In the genomic region with DNA sequence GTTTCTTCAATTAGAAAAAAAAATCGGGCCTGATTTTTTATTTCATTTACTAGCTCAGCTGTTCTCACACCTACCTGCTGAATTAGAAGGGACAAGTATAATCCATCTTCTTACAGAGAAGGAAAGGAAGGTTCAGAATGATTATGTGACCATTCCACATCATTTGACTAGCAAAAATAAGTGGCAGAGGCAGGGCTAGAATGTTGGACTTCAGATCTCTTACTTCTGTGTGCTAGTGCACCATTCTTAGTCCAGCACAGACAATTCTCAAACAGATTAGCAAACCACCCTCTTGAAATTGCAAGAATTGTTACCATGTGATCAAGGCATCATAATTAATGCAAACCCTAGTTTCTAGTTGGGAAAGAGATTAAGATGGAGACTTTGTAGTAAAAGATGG, we compare ENCODE assay signal across 14 cellular contexts. TPM values are rescaled to one million over a fixed set of nuclear protein-coding genes. Genes with fewer than 3 reads are reported as not detected.
DNase-seq lines count a peak whose midpoint lies in the region; ATAC-seq, FAIRE-seq and TF ChIP-seq lines count a peak whose summit lies in the region.
"Had no signal": no experiment of that assay in that cellular context is flagged by ENCODE, and none has a peak within 500 bp of the region (broad histone marks: within the 10 kb centered on the region; RNA-seq: fewer than 3 reads in every experiment).

No MANE protein-coding gene starts in this region.

- H4K5ac ChIP-seq in H9 (ENCODE audit: insufficient read length, low read depth, low read length): no peak overlapping the region
- peak overlapping the region; percentile 30 for H4K5ac ChIP-seq in H1 (ENCODE audit: insufficient read length, low read depth, low read length)

- CTCF ChIA-PET in H1 (lab: Charles Lee; ENCODE audit: partially characterized antibody): interaction anchor here (1.3 kb wide), 1 partner anchor 43 kb away, joined by 6 read pairs; no protein-coding TSS in a partner anchor

- H4K20me1 ChIP-seq in H9 (ENCODE audit: control insufficient read depth, insufficient read depth, insufficient read length) (no peaks in the 10 kb centered on the region), H1 (replicated peaks in 1 of 2; ENCODE audit: control insufficient read depth in 1 of 2, insufficient read depth in 2 of 2, low read length in 2 of 2) (no peaks in the 10 kb centered on the region)
- H4K20me1 ChIP-seq: BLaER1 treated with 17β-estradiol and CSF1 and Interleukin-3, amounts not matched to agents 10 nM and 100 nM had no signal

- H2BK15ac ChIP-seq in H9 (ENCODE audit: low read depth, low read length) (no peak overlapping the region), H1 (ENCODE audit: low read length) (no peak overlapping the region)

- peaks cover 14% of the 10 kb centered on the region; the same call in 1 of the 2 replicates for H3K4me1 ChIP-seq in H9 (ENCODE audit: insufficient read depth, low read length)
- H3K4me1 ChIP-seq in H1 (replicated peaks in 1 of 4; ENCODE audit: control insufficient read depth in 3 of 4, insufficient read depth in 4 of 4, low read length in 3 of 4): peaks cover 0 to 17% (median 9%) of the 10 kb centered on the region in 4 experiments; a peak in 5 of 7 replicates
- no peaks in the 10 kb centered on the region for H3K4me1 ChIP-seq in aorta (ENCODE audit: control insufficient read depth in 1 of 2, insufficient read depth in 2 of 2, low read length in 2 of 2)
- H3K4me1 ChIP-seq: BLaER1 treated with 17β-estradiol and CSF1 and Interleukin-3, amounts not matched to agents 10 nM and 100 nM had no signal

- H3K14ac ChIP-seq in H9 (ENCODE audit: insufficient read depth, low read length) (no peak overlapping the region), H1 (ENCODE audit: insufficient read length) (no peak overlapping the region)

- no peak for DNase-seq in H9
- peak; percentile 27 to 66 for DNase-seq in NCI-H526 (lab: John Stamatoyannopoulos, UW)
- no peak for DNase-seq in H1 (ENCODE audit: low read depth in 1 of 2, low spot score in 2 of 2)
- peak; percentile 27 for DNase-seq in retinal pigment epithelial cell (ENCODE audit: low read depth)
- no peak for DNase-seq in aorta
- DNase-seq: ACHN; CD4-positive, CD25-positive, alpha-beta regulatory T cell; GF-D8; GM23248 had no signal

- H2BK12ac ChIP-seq in H9 (ENCODE audit: insufficient read length, low read depth, low read length) (no peak overlapping the region), H1 (ENCODE audit: low read depth, low read length) (no peak overlapping the region)

- no peaks in the 10 kb centered on the region; a peak in 1 of 5 replicates for H3K9me3 Mint-ChIP-seq in H9
- H3K9me3 Mint-ChIP-seq: CD4-positive, CD25-positive, alpha-beta regulatory T cell had no signal

- no CpG with 5 or more reads among the region's 1 CpG for WGBS in H9 (ENCODE audit: extremely low coverage, insufficient read length, low lambda C conversion rate)
- 57% methylated on average over 1 of the region's 1 CpG; no CpG with 5 or more reads in 1 of the 2 experiments for WGBS in H1 (ENCODE audit: extremely low coverage in 1 of 2, insufficient coverage in 1 of 2, insufficient read length in 1 of 2, insufficient replicate concordance in 2 of 2, low coverage in 1 of 2, low lambda C conversion rate in 2 of 2, missing lambda C conversion rate in 1 of 2), 2 experiments
- WGBS in aorta, 2 donors: 37 to 55% methylated on average over 1 of the region's 1 CpG

- FAIRE-seq in H1 (lab: Jason Lieb, UNC): peak; percentile 36
- FAIRE-seq: HTR-8/SVneo had no signal

- H3K56ac ChIP-seq in H9 (ENCODE audit: insufficient read length, low read depth, low read length): no peak overlapping the region
- no peak overlapping the region for H3K56ac ChIP-seq in H1 (replicated peaks; ENCODE audit: insufficient read length, low read depth, low read length)

- no peak overlapping the region for H3K4me3 Mint-ChIP-seq in H9
- H3K4me3 Mint-ChIP-seq: CD4-positive, CD25-positive, alpha-beta regulatory T cell had no signal

- H3K9ac ChIP-seq in H9 (ENCODE audit: extremely low read depth, insufficient read length, low read length) (no peak overlapping the region), H1 (replicated peaks in 1 of 4; ENCODE audit: extremely low read depth in 1 of 4, low read depth in 3 of 4, low read length in 3 of 4) (no peak overlapping the region)
- H3K9ac ChIP-seq: BLaER1 treated with 17β-estradiol and CSF1 and Interleukin-3, amounts not matched to agents 10 nM and 100 nM; GM23248 had no signal

- no peak for TF ChIP-seq RAD21 in H1 (IDR thresholded peaks at IDR 0.05 in 1 of 2, conservative IDR thresholded peaks at IDR 0.05 in 1 of 2; ENCODE audit: low read depth in 2 of 2, low read length in 2 of 2)

- H3K23me2 ChIP-seq in H9 (ENCODE audit: insufficient read length, low read depth, low read length, poor library complexity, severe bottlenecking) (no peaks in the 10 kb centered on the region), H1 (ENCODE audit: low read depth, low read length) (no peaks in the 10 kb centered on the region)

- H2AK5ac ChIP-seq in H9 (ENCODE audit: insufficient read length, low read length) (no peak overlapping the region), H1 (ENCODE audit: low read depth, low read length) (no peak overlapping the region)

- H3K4ac ChIP-seq in H9 (ENCODE audit: low read depth, low read length): no peak overlapping the region
- H3K4ac ChIP-seq in H1 (replicated peaks; ENCODE audit: insufficient read length, low read depth, low read length): no peak overlapping the region

- no peak overlapping the region for H2BK5ac ChIP-seq in H9 (ENCODE audit: insufficient read length, low read length)
- H2BK5ac ChIP-seq in H1 (ENCODE audit: low read depth, low read length): no peak overlapping the region; the same call in 1 of the 2 replicates

- TF ChIP-seq POLR2A in H1 (IDR thresholded peaks at IDR 0.05; ENCODE audit: control extremely low read depth in 1 of 2, low read depth in 2 of 2, low read length in 2 of 2): no peak

- H2AFZ ChIP-seq in H9 (ENCODE audit: low read length) (no peak overlapping the region), H1 (ENCODE audit: low read length) (no peak overlapping the region)
- H2AFZ ChIP-seq: GM23248 had no signal

- H2BK20ac ChIP-seq in H9 (ENCODE audit: low read depth, low read length, poor library complexity, severe bottlenecking): no peak overlapping the region
- 0 out of 2 replicates have a peak overlapping the region, but pooled peaks have one; percentile 5 for H2BK20ac ChIP-seq in H1 (ENCODE audit: low read length)

- peaks cover 29 to 34% of the 10 kb centered on the region in 2 experiments for H3K4me1 Mint-ChIP-seq in H9
- H3K4me1 Mint-ChIP-seq: CD4-positive, CD25-positive, alpha-beta regulatory T cell had no signal

- H3K18ac ChIP-seq in H9 (ENCODE audit: insufficient read length, low read depth, low read length) (no peak overlapping the region), H1 (ENCODE audit: extremely low read depth, low read length) (no peak overlapping the region)

- no peaks in the 10 kb centered on the region for H3K79me1 ChIP-seq in H9 (ENCODE audit: insufficient read depth, low read depth, low read length, poor library complexity, severe bottlenecking)
- no peaks in the 10 kb centered on the region for H3K79me1 ChIP-seq in H1 (ENCODE audit: low read depth, low read length)

- H4K8ac ChIP-seq in H9 (replicated peaks; ENCODE audit: insufficient read length, low read depth, low read length) (no peak overlapping the region), H1 (ENCODE audit: extremely low read depth, insufficient read depth, low read length) (no peak overlapping the region)

- H3K4me3 ChIP-seq in H1 (ENCODE audit: extremely low read depth in 1 of 4, insufficient read depth in 2 of 4, low read depth in 3 of 4, low read length in 4 of 4): peak overlapping the region in 1 of 4 experiments; percentile 29; a peak in 1 of 8 replicates
- H3K4me3 ChIP-seq in retinal pigment epithelial cell (ENCODE audit: low read length): no peak overlapping the region
- no peak overlapping the region for H3K4me3 ChIP-seq in aorta (ENCODE audit: low read length in 2 of 2)
- H3K4me3 ChIP-seq: BLaER1 treated with 17β-estradiol and CSF1 and Interleukin-3, amounts not matched to agents 10 nM and 100 nM; GM23248; HAP-1 had no signal

- ATAC-seq in aorta (ENCODE audit: low FRiP score): no peak
- ATAC-seq in GM21619 (IDR thresholded peaks at IDR 0.05; ENCODE audit: unreplicated experiment): no peak
- ATAC-seq in GM19023 (IDR thresholded peaks at IDR 0.05; ENCODE audit: unreplicated experiment): no peak

- H3K9me3 ChIP-seq in H9 (ENCODE audit: control insufficient read depth, low read depth, low read length): no peaks in the 10 kb centered on the region
- H3K9me3 ChIP-seq in H1 (ENCODE audit: insufficient read depth in 2 of 2, low read depth in 1 of 2, low read length in 1 of 2): no peaks in the 10 kb centered on the region
- H3K9me3 ChIP-seq in aorta (ENCODE audit: control insufficient read depth, low read length): no peaks in the 10 kb centered on the region
- H3K9me3 ChIP-seq: BLaER1 treated with 17β-estradiol and CSF1 and Interleukin-3, amounts not matched to agents 10 nM and 100 nM; HAP-1 had no signal

- POLR2A ChIA-PET in H1 (lab: Charles Lee; ENCODE audit: partially characterized antibody): interaction anchor here (0.6 to 8.6 kb wide), 4 partner anchors 14 to 31 kb away, joined by 3 to 70 read pairs (median 4); partner anchors contain the start of gene CTH

- no peak for TF ChIP-seq CTCF in H9 (conservative IDR thresholded peaks at IDR 0.05)
- TF ChIP-seq CTCF in H1 (IDR thresholded peaks at IDR 0.05; ENCODE audit: control extremely low read depth in 1 of 3, insufficient read depth in 1 of 3, low read depth in 1 of 3, low read length in 3 of 3): no peak
- no peak for TF ChIP-seq CTCF in retinal pigment epithelial cell (conservative IDR thresholded peaks at IDR 0.05; ENCODE audit: low read depth, low read length)

- no peak overlapping the region for H4K91ac ChIP-seq in H9 (ENCODE audit: insufficient read length, low read depth, low read length)
- H4K91ac ChIP-seq in H1 (replicated peaks; ENCODE audit: insufficient read length, low read length): peak overlapping the region; percentile 76

- H2BK120ac ChIP-seq in H9 (ENCODE audit: low read depth, low read length, poor library complexity, severe bottlenecking): no peak overlapping the region
- H2BK120ac ChIP-seq in H1 (replicated peaks; ENCODE audit: low read depth, low read length): no peak overlapping the region

- TF ChIP-seq EP300 in H1 (IDR thresholded peaks at IDR 0.05; ENCODE audit: borderline replicate concordance in 1 of 2, low read depth in 2 of 2, low read length in 2 of 2): no peak

- H3K23ac ChIP-seq in H9 (ENCODE audit: insufficient read length, low read depth, low read length) (no peak overlapping the region), H1 (ENCODE audit: insufficient read length) (no peak overlapping the region)

- no peaks in the 10 kb centered on the region for H3K79me2 ChIP-seq in H9 (ENCODE audit: insufficient read depth, low read length)
- H3K79me2 ChIP-seq in H1 (ENCODE audit: control insufficient read depth in 1 of 2, insufficient read depth in 2 of 2, low read length in 2 of 2): no peaks in the 10 kb centered on the region

- H3K27me3 Mint-ChIP-seq in H9 (ENCODE audit: low read depth): no peaks in the 10 kb centered on the region
- H3K27me3 Mint-ChIP-seq: CD4-positive, CD25-positive, alpha-beta regulatory T cell had no signal

- H3K4me2 ChIP-seq in H9 (ENCODE audit: insufficient read depth, insufficient read length, low read length) (no peak overlapping the region), H1 (ENCODE audit: insufficient read depth in 1 of 2, low read depth in 2 of 2, low read length in 2 of 2) (no peak overlapping the region)
- H3K4me2 ChIP-seq: BLaER1 treated with 17β-estradiol and CSF1 and Interleukin-3, amounts not matched to agents 10 nM and 100 nM had no signal

- peak overlapping the region in 2 of 3 experiments; percentile 81 to 91; a peak in 4 of 7 replicates for H3K27ac Mint-ChIP-seq in H9

- peaks cover 5 to 7% (median 6%) of the 10 kb centered on the region in 3 experiments; a peak in 6 of 7 replicates for H3K36me3 Mint-ChIP-seq in H9 (ENCODE audit: insufficient read depth in 1 of 3, low read depth in 3 of 3)
- H3K36me3 Mint-ChIP-seq: CD4-positive, CD25-positive, alpha-beta regulatory T cell had no signal

- H3K27ac ChIP-seq in H9 (ENCODE audit: insufficient read length, low read depth, low read length): no peak overlapping the region
- no peak overlapping the region for H3K27ac ChIP-seq in H1 (ENCODE audit: low read depth, low read length)
- no peak overlapping the region for H3K27ac ChIP-seq in aorta (ENCODE audit: low read depth in 1 of 2, low read length in 2 of 2)
- H3K27ac ChIP-seq: BLaER1 treated with 17β-estradiol and CSF1 and Interleukin-3, amounts not matched to agents 10 nM and 100 nM; GM23248 had no signal

- H3T11ph ChIP-seq in H9 (ENCODE audit: low read length): no peak overlapping the region

- peaks cover 0 to 25% (median 6%) of the 10 kb centered on the region in 4 experiments; a peak in 5 of 8 replicates for H3K36me3 ChIP-seq in H1 (ENCODE audit: control insufficient read depth in 2 of 4, insufficient read depth in 4 of 4, low read length in 3 of 4)
- H3K36me3 ChIP-seq in aorta (ENCODE audit: control insufficient read depth in 1 of 2, insufficient read depth in 2 of 2, low read length in 1 of 2): peaks cover 0 to 3% of the 10 kb centered on the region in 2 donors
- H3K36me3 ChIP-seq: BLaER1 treated with 17β-estradiol and CSF1 and Interleukin-3, amounts not matched to agents 10 nM and 100 nM had no signal

- intact Hi-C loops in aorta (cut with DNase I): no loop called here

- H3K27me3 ChIP-seq in H9 (ENCODE audit: insufficient read depth, low read length): no peaks in the 10 kb centered on the region
- H3K27me3 ChIP-seq in H1 (replicated peaks in 1 of 4; ENCODE audit: control insufficient read depth in 3 of 4, extremely low read depth in 1 of 4, insufficient read depth in 3 of 4, low read length in 3 of 4): no peaks in the 10 kb centered on the region
- no peaks in the 10 kb centered on the region for H3K27me3 ChIP-seq in aorta (ENCODE audit: control insufficient read depth in 1 of 2, insufficient read depth in 2 of 2, low read length in 1 of 2)
- H3K27me3 ChIP-seq: BLaER1 treated with 17β-estradiol and CSF1 and Interleukin-3, amounts not matched to agents 10 nM and 100 nM had no signal

RNA-seq across cellular contexts. Expression of gene CTH, which starts 32.7 kb away (rescaled TPM):
- total RNA-seq in H9 (2021) (15.3 and 15.5 TPM in 2 replicates), aorta (1 to 10 TPM; 1.8 to 3.7 TPM)
- 33.2 and 34.5 TPM in 2 replicates for total RNA-seq in H1 (2021; fragmentation: NEBNext Ultra II Directional; extraction: Animal tissue kit (Norgen Biotek cat#: 25700))
- polyA plus RNA-seq in H1 (2011; rRNA removed) (31.7 and 39.3 TPM in 2 replicates), aorta (1 to 10 TPM; 2.0 to 4.3 TPM)
- 33.2 TPM for polyA plus RNA-seq in H1 (2011; cell fraction: cytosol; rRNA removed)
- 46.4 TPM for polyA plus RNA-seq in H1 (2011; cell fraction: nucleus; rRNA removed)
- 18.8 to 27.1 TPM (median 23.0 TPM) in 4 replicates for polyA plus RNA-seq in H1 (2012, experiment 1 of 2)
- polyA plus RNA-seq in H1 (2012, experiment 2 of 2): 9.0 TPM
- 17.7 TPM for polyA plus RNA-seq in H1 (2013, experiment 1 of 2)
- 17.2 TPM for polyA plus RNA-seq in H1 (2013, experiment 2 of 2)
- polyA minus RNA-seq in H1 (2011; rRNA and poly(A)+ RNA removed): 45.2 and 48.6 TPM in 2 replicates
- polyA minus RNA-seq in H1 (2011; cell fraction: cytosol; rRNA and poly(A)+ RNA removed): 32.1 TPM
- polyA minus RNA-seq in H1 (2011; cell fraction: nucleus; rRNA and poly(A)+ RNA removed): 72.6 TPM

Comparison
In these comparisons a context has a peak if more than half of its experiments do, and no peak if none do; other contexts are left out.
1. DNase-seq: peak in NCI-H526 (2 of 2) and retinal pigment epithelial cell (single experiment); none in H9 (single experiment), H1 (0 of 2) and aorta (0 of 2).